20 cellular contexts compared by ENCODE assay signal in the genomic region with DNA sequence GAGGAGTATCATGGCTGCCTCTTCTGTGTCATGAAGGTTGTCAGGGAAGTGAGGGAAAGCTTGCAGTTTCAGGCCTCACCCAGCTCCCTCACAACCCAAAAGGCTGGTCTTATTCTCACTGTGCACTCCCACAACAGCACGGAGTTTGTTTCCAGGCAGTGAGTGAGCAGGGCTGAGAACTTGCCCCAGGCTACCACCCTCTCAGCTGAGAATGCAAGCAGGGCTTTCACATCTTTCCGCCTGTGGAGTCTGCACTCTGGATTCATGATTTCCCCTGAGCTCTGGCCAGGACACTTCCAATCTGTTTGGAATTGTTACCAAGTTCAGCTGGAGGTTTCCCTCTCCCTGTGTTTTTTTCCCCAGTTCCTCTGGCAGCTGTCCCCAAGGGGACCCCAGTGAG.
"Had no signal": no experiment of that assay in that cellular context is flagged by ENCODE, and none has a peak within 500 bp of the region (broad histone marks: within the 10 kb centered on the region; RNA-seq: fewer than 3 reads in every experiment).

No MANE protein-coding gene starts in this region.

- H3K27me3 Mint-ChIP-seq: activated B cell treated with CpG ODN at 0.5 μM for 24 hours; activated CD4-positive, alpha-beta memory T cell treated with anti-CD3 and anti-CD28 coated beads for 36 hours; progenitor cell of endocrine pancreas had no signal

- H3K9me3 Mint-ChIP-seq: nephron had no signal

- H3K27ac Mint-ChIP-seq: activated B cell treated with CpG ODN at 0.5 μM for 24 hours; activated CD4-positive, alpha-beta memory T cell treated with anti-CD3 and anti-CD28 coated beads for 36 hours; activated naive CD4-positive, alpha-beta T cell treated with anti-CD3 and anti-CD28 coated beads, Interleukin-2, amount 50 U/mL, for 72 hours; activated T-helper 1 cell treated with anti-CD3 and anti-CD28 coated beads, Interleukin-12 subunit alpha, Interleukin-12 subunit beta, Interleukin-2, Interleukin-4 antibody, amounts not matched to agents 30 ng/mL and 10 ng/mL and 1 ng/mL, durations not matched to agents 14 hours and 24 hours and 36 hours; mesothelial cell of epicardium; nephron; progenitor cell of endocrine pancreas; T-helper 2 cell treated with Interferon-gamma antibody and Interleukin-4, amounts not matched to agents 5 μg/mL and 100 μg/mL, for 36 hours had no signal

- ATAC-seq: activated naive CD4-positive, alpha-beta T cell treated with anti-CD3 and anti-CD28 coated beads, Interleukin-2, amount 50 U/mL, for 72 hours; left cardiac atrium; lower lobe of right lung had no signal

- DNase-seq: activated B cell treated with CpG ODN at 0.5 μM for 24 hours; activated CD4-positive, alpha-beta memory T cell treated with anti-CD3 and anti-CD28 coated beads for 36 hours; activated CD4-positive, alpha-beta T cell treated with anti-CD3 and anti-CD28 coated beads for 4 hours; activated gamma-delta T cell treated with Interleukin-2 at 50 U/mL for 16 hours; activated T-cell treated with anti-CD3 and anti-CD28 coated beads for 4 hours; cerebellar nuclear complex; cortex of kidney; effector CD8-positive, alpha-beta T cell; esophagus squamous epithelium; lower lobe of right lung; stimulated activated naive CD4-positive, alpha-beta T cell; transverse colon; uterus had no signal

- H3K4me1 Mint-ChIP-seq: activated B cell treated with CpG ODN at 0.5 μM for 24 hours had no signal

- H3K4me3 Mint-ChIP-seq: activated B cell treated with CpG ODN at 0.5 μM for 24 hours; activated CD4-positive, alpha-beta memory T cell treated with anti-CD3 and anti-CD28 coated beads for 36 hours; activated T-helper 1 cell treated with anti-CD3 and anti-CD28 coated beads, Interleukin-12 subunit alpha, Interleukin-12 subunit beta, Interleukin-2, Interleukin-4 antibody, amounts not matched to agents 30 ng/mL and 10 ng/mL and 1 ng/mL, durations not matched to agents 14 hours and 24 hours and 36 hours; mesothelial cell of epicardium; nephron; T-helper 2 cell treated with Interferon-gamma antibody and Interleukin-4, amounts not matched to agents 5 μg/mL and 100 μg/mL, for 36 hours had no signal

- H3K36me3 Mint-ChIP-seq: activated CD4-positive, alpha-beta memory T cell treated with anti-CD3 and anti-CD28 coated beads for 36 hours; mesothelial cell of epicardium had no signal
